22 cellular contexts compared by ENCODE assay signal in the genomic region with DNA sequence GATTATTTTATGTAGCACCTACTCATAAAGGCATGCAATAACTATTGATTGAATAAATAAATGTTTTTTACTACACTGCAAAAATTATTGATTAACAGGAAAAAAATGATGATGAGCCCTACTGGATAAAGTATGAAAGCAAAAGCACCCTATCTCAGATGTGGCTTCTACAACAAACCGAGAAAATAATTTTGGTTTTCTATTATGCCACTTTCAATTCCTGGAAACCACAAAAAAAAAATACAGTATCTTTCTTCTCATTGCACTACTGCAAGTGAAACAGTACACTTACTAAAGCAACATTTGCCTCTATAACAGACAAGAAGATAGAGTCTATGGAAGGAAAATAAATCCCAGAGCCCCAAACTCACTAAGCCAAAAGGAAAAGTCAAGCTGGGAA.
"Had no signal": no experiment of that assay in that cellular context is flagged by ENCODE, and none has a peak within 500 bp of the region (broad histone marks: within the 10 kb centered on the region; RNA-seq: fewer than 3 reads in every experiment).

No MANE protein-coding gene starts in this region.

- H3K36me3 ChIP-seq: gastroesophageal sphincter, spleen, thoracic aorta, uterus had no signal

- DNase-seq: activated CD4-positive, alpha-beta T cell treated with anti-CD3 and anti-CD28 coated beads for 36 hours; activated CD4-positive, CD25-positive, alpha-beta regulatory T cell; activated CD8-positive, alpha-beta memory T cell treated with anti-CD3 and anti-CD28 coated beads, Interleukin-2, amount 10 ng/mL, durations not matched to agents 7 days and 5 days; activated CD8-positive, alpha-beta T cell treated with anti-CD3 and anti-CD28 coated beads, Interleukin-2, amount 10 ng/mL, durations not matched to agents 7 days and 5 days; activated naive CD4-positive, alpha-beta T cell; activated T-cell treated with anti-CD3 and anti-CD28 coated beads, Interleukin-2, amount 50 U/mL, for 48 hours; anterior cingulate cortex; body of pancreas; cerebellar nuclear complex; cortex of kidney; effector memory CD8-positive, alpha-beta T cell; midbrain; naive thymus-derived CD8-positive, alpha-beta T cell; posterior cingulate gyrus; right cardiac atrium; spleen; stimulated activated naive CD4-positive, alpha-beta T cell treated with Interleukin-2 at 50 U/mL for 16 hours; trophoblast cell; uterus had no signal

- ATAC-seq: activated CD4-positive, alpha-beta T cell treated with anti-CD3 and anti-CD28 coated beads for 36 hours; activated CD8-positive, alpha-beta memory T cell treated with anti-CD3 and anti-CD28 coated beads, Interleukin-2, amount 10 ng/mL, durations not matched to agents 7 days and 5 days; activated CD8-positive, alpha-beta T cell treated with anti-CD3 and anti-CD28 coated beads, Interleukin-2, amount 10 ng/mL, durations not matched to agents 7 days and 5 days; body of pancreas; effector memory CD8-positive, alpha-beta T cell; gastroesophageal sphincter; naive thymus-derived CD8-positive, alpha-beta T cell; right cardiac atrium had no signal

- H3K79me2 ChIP-seq: hepatocyte had no signal

- H3K27me3 ChIP-seq: body of pancreas, gastroesophageal sphincter, hepatocyte, spleen, uterus had no signal

- H3K4me1 ChIP-seq: body of pancreas, gastroesophageal sphincter, spleen, uterus had no signal

- H3K4me2 ChIP-seq: hepatocyte had no signal

- H3K4me3 ChIP-seq: body of pancreas, gastroesophageal sphincter, hepatocyte, spleen, thoracic aorta, uterus had no signal

- H3K27ac ChIP-seq: body of pancreas, gastroesophageal sphincter, hepatocyte, spleen, thoracic aorta, uterus had no signal
